9 cellular contexts compared by ENCODE assay signal in the genomic region with DNA sequence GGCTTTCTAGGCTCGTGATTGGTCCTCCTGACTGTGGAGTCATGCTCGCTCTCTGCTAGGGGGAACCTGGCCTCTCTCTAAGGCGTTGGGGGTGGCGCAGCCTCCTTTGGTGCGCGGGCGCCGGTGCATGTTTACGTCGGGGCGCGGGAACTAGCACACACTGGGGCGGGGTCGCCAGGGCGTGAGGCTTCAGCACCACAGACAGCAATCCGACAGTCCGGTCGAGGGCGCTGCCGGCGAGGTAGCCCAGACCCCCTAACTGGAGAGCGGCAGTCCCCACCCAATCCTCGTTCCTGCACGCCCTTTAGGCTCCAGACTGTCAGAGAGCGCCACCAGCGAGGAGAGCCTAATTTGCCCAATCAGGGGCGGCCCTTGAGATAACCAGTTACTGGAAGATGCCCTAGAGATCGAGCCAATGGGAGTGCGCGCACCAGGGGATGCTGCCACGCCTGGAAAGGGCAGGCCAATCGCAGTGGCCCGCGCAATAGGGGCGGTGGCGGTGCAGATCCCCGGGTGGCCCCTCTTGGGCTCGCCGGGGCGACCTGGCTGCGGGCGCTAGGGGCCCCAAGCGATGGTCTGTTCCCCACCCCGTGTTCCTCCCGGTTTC. TPM values are rescaled to one million over a fixed set of nuclear protein-coding genes. Genes with fewer than 3 reads are reported as not detected.
DNase-seq lines count a peak whose midpoint lies in the region; ATAC-seq and TF ChIP-seq lines count a peak whose summit lies in the region.
"Had no signal": no experiment of that assay in that cellular context is flagged by ENCODE, and none has a peak within 500 bp of the region (broad histone marks: within the 10 kb centered on the region; RNA-seq: fewer than 3 reads in every experiment).

No MANE protein-coding gene starts in this region.

- TF ChIP-seq EP300 in SK-N-SH (IDR thresholded peaks at IDR 0.05; ENCODE audit: borderline replicate concordance in 1 of 2, low read depth in 1 of 2, low read length in 1 of 2), result no peak

- TF ChIP-seq RAD21 in SK-N-SH (IDR thresholded peaks at IDR 0.05; ENCODE audit: low read length), result no peak

- no peaks in the 10 kb centered on the region for H3F3A ChIP-seq in SK-N-SH (replicated peaks; ENCODE audit: insufficient read depth)

- H3K27me3 ChIP-seq in H7 (ENCODE audit: control insufficient read depth, insufficient read depth, low read length), result peaks cover 37% of the 10 kb centered on the region
- peaks cover 25% of the 10 kb centered on the region; the same call in 1 of the 2 replicates for H3K27me3 ChIP-seq in SK-N-SH (ENCODE audit: insufficient read depth)
- H3K27me3 ChIP-seq in heart left ventricle, result peaks cover 19 to 59% (median 39%) of the 10 kb centered on the region in 9 donors
- no peaks in the 10 kb centered on the region for H3K27me3 ChIP-seq in aorta (ENCODE audit: control insufficient read depth in 1 of 2, insufficient read depth in 2 of 2, low read length in 1 of 2)

- CTCF ChIA-PET in SK-N-SH (lab: Yijun Ruan, JAX), result interaction anchor here (0.6 to 3.7 kb wide), 65 partner anchors 8 to 344 kb away, joined by 3 to 57 read pairs (median 4); a partner anchor contains a TSS

- intact Hi-C loops in heart left ventricle (cut with DNase I), result loop anchor here in 8 of 10 donors (1.0 to 10.0 kb wide), 8 partner anchors 47 to 190 kb away; a partner anchor contains a TSS
- intact Hi-C loops in aorta (cut with DNase I), result loop anchor here in 1 of 2 donors (5.0 kb wide), 1 partner anchor 190 kb away; no protein-coding TSS in a partner anchor

- H3K9me3 ChIP-seq in SK-N-SH, result no peaks in the 10 kb centered on the region
- no peaks in the 10 kb centered on the region for H3K9me3 ChIP-seq in heart left ventricle
- no peaks in the 10 kb centered on the region for H3K9me3 ChIP-seq in aorta (ENCODE audit: control insufficient read depth, low read length)

- no peaks in the 10 kb centered on the region for H3K79me2 ChIP-seq in SK-N-SH (ENCODE audit: insufficient read depth)

- peak overlapping the region; percentile 39 for H3K4me3 ChIP-seq in H7 (ENCODE audit: insufficient read depth, low read depth, low read length)
- peak overlapping the region; percentile 51 to 66 for H3K4me3 ChIP-seq in SK-N-SH (ENCODE audit: low read depth in 2 of 2, low read length in 1 of 2)
- H3K4me3 ChIP-seq in heart left ventricle, result peak overlapping the region in 11 of 12 donors; percentile 16 to 49 (median 41)
- no peak overlapping the region for H3K4me3 ChIP-seq in aorta (ENCODE audit: low read length in 2 of 2)

- H3K4me3 Mint-ChIP-seq in activated naive CD8-positive, alpha-beta T cell treated with anti-CD3 and anti-CD28 coated beads, Interleukin-2, amount 10 ng/mL, durations not matched to agents 7 days and 5 days, result peak overlapping the region; percentile 74

- H3K9me2 ChIP-seq in SK-N-SH, result no peaks in the 10 kb centered on the region

- H3K36me3 ChIP-seq in H7 (replicated peaks; ENCODE audit: control insufficient read depth, insufficient read depth, low read length), result no peaks in the 10 kb centered on the region
- H3K36me3 ChIP-seq in SK-N-SH (replicated peaks in 1 of 2; ENCODE audit: control insufficient read depth in 1 of 2, insufficient read depth in 2 of 2, low read length in 1 of 2), result no peaks in the 10 kb centered on the region
- H3K36me3 ChIP-seq in heart left ventricle, result peaks cover 0 to 16% (median 0%) of the 10 kb centered on the region in 9 donors
- no peaks in the 10 kb centered on the region for H3K36me3 ChIP-seq in aorta (ENCODE audit: control insufficient read depth in 1 of 2, insufficient read depth in 2 of 2, low read length in 1 of 2)

- H3K4me1 ChIP-seq in SK-N-SH (ENCODE audit: control insufficient read depth in 1 of 2, insufficient read depth in 2 of 2, low read depth in 1 of 2, low read length in 1 of 2) (peaks cover 0 to 19% of the 10 kb centered on the region in 2 experiments; a peak in 1 of 4 replicates), heart left ventricle (peaks cover 0 to 43% (median 22%) of the 10 kb centered on the region in 12 donors), aorta (ENCODE audit: control insufficient read depth in 1 of 2, insufficient read depth in 2 of 2, low read length in 2 of 2) (no peaks in the 10 kb centered on the region)

- no peak overlapping the region for H2AFZ ChIP-seq in SK-N-SH (ENCODE audit: low read depth)

- POLR2A ChIA-PET in SK-N-SH (lab: Yijun Ruan, JAX), result interaction anchor here (0.9 to 2.2 kb wide), 9 partner anchors 31 to 188 kb away, joined by 3 to 15 read pairs (median 7); a partner anchor contains a TSS
- POLR2A ChIA-PET in activated naive CD8-positive, alpha-beta T cell treated with anti-CD3 and anti-CD28 coated beads, Interleukin-2, amount 10 ng/mL, durations not matched to agents 7 days and 5 days (lab: Charles Lee), result interaction anchor here (0.6 to 1.7 kb wide), 14 partner anchors 9 to 201 kb away, joined by 3 to 18 read pairs (median 4); a partner anchor contains a TSS

- H3K9ac ChIP-seq in SK-N-SH, result peak overlapping the region; percentile 36

- no peaks in the 10 kb centered on the region for H4K20me1 ChIP-seq in SK-N-SH (ENCODE audit: insufficient read depth)

- TF ChIP-seq POLR2A in heart left ventricle (IDR thresholded peaks at IDR 0.05), result no peak

- peak overlapping the region in 1 of 2 experiments; percentile 88; a peak in 2 of 4 replicates for H3K27ac ChIP-seq in SK-N-SH (ENCODE audit: low read depth in 2 of 2, low read length in 1 of 2)
- no peak overlapping the region for H3K27ac ChIP-seq in heart left ventricle
- no peak overlapping the region for H3K27ac ChIP-seq in aorta (ENCODE audit: low read depth in 1 of 2, low read length in 2 of 2)

- DNase-seq in Daoy (ENCODE audit: low read depth) (peak; percentile 95), H7 (peak; percentile 95), NCI-H1048 (lab: John Stamatoyannopoulos, UW) (peak; percentile 55), SK-N-SH (peak; percentile 93), heart left ventricle (peak; percentile 70 to 86 (median 74)), pulmonary artery endothelial cell (ENCODE audit: low read depth, low spot score) (peak; percentile 53), aorta (peak; percentile 77 to 88)
- peak; percentile 82 for DNase-seq in activated naive CD8-positive, alpha-beta T cell treated with anti-CD3 and anti-CD28 coated beads, Interleukin-2, amount 10 ng/mL, durations not matched to agents 7 days and 5 days

- peaks cover 13% of the 10 kb centered on the region for H3K4me1 Mint-ChIP-seq in activated naive CD8-positive, alpha-beta T cell treated with anti-CD3 and anti-CD28 coated beads, Interleukin-2, amount 10 ng/mL, durations not matched to agents 7 days and 5 days

- H3K9me3 Mint-ChIP-seq in activated naive CD8-positive, alpha-beta T cell treated with anti-CD3 and anti-CD28 coated beads, Interleukin-2, amount 10 ng/mL, durations not matched to agents 7 days and 5 days, result no peaks in the 10 kb centered on the region

- ATAC-seq in activated naive CD8-positive, alpha-beta T cell treated with anti-CD3 and anti-CD28 coated beads, Interleukin-2, amount 10 ng/mL, durations not matched to agents 7 days and 5 days (ENCODE audit: low read depth), result peak; percentile 85
- ATAC-seq in heart left ventricle, result peak; percentile 34 to 84 (median 79)
- peak; percentile 42 for ATAC-seq in aorta (ENCODE audit: low FRiP score)

- peak overlapping the region; percentile 88 for H3K4me2 ChIP-seq in SK-N-SH

- peaks cover 34% of the 10 kb centered on the region for H3K27me3 Mint-ChIP-seq in activated naive CD8-positive, alpha-beta T cell treated with anti-CD3 and anti-CD28 coated beads, Interleukin-2, amount 10 ng/mL, durations not matched to agents 7 days and 5 days

- no peak for TF ChIP-seq CTCF in SK-N-SH (IDR thresholded peaks at IDR 0.05)
- TF ChIP-seq CTCF in heart left ventricle (IDR thresholded peaks at IDR 0.05), result no peak

- 9% methylated on average over 13 of the region's 45 CpGs for WGBS in SK-N-SH (ENCODE audit: low lambda C conversion rate)
- WGBS in heart left ventricle, 4 donors, result 1 to 5% (median 2%) methylated on average over 32 to 45 of the region's 45 CpGs
- 2% methylated on average over 45 of the region's 45 CpGs for WGBS in aorta, 2 donors

- peak overlapping the region; percentile 73 for H3K27ac Mint-ChIP-seq in activated naive CD8-positive, alpha-beta T cell treated with anti-CD3 and anti-CD28 coated beads, Interleukin-2, amount 10 ng/mL, durations not matched to agents 7 days and 5 days

- H3K36me3 Mint-ChIP-seq in activated naive CD8-positive, alpha-beta T cell treated with anti-CD3 and anti-CD28 coated beads, Interleukin-2, amount 10 ng/mL, durations not matched to agents 7 days and 5 days, result peaks cover 2% of the 10 kb centered on the region

RNA-seq across cellular contexts. Expression of a gene that starts 1.0 kb away (rescaled TPM):
- total RNA-seq in Daoy (2014; rRNA removed; shearing (Covaris generic)), result not detected in 2 replicates
- total RNA-seq in H7 (2014; rRNA removed; shearing (Covaris generic)), result 0.17 and 0.52 TPM in 2 replicates
- 0.48 and 0.68 TPM in 2 replicates for polyA plus RNA-seq in SK-N-SH (2012; rRNA removed)
- polyA plus RNA-seq in SK-N-SH (2012; cell fraction: cytosol; rRNA removed), result 0.67 and 1.5 TPM in 2 replicates
- 1.0 and 1.6 TPM in 2 replicates for polyA plus RNA-seq in SK-N-SH (2012; cell fraction: nucleus; rRNA removed)
- not detected for total RNA-seq in activated naive CD8-positive, alpha-beta T cell treated with anti-CD3 and anti-CD28 coated beads, Interleukin-2, amount 10 ng/mL, durations not matched to agents 7 days and 5 days
- total RNA-seq in heart left ventricle, result under 1 TPM in 8 of 9 donors, not detected in 1; 0.08 to 0.75 (median 0.27) TPM
- polyA plus RNA-seq in heart left ventricle, result under 1 TPM; 0.03 to 0.11 TPM
- total RNA-seq in pulmonary artery endothelial cell, result not detected in 2 replicates
- total RNA-seq in aorta, result not detected
- polyA plus RNA-seq in aorta, result under 1 TPM; 0.13 to 0.56 TPM
- total RNA-seq: mononuclear cell had no signal

RNA-seq across cellular contexts. Expression of a gene that starts 23.8 kb away (rescaled TPM):
- total RNA-seq in Daoy (2014; rRNA removed; shearing (Covaris generic)), result 6.3 and 10.3 TPM in 2 replicates
- total RNA-seq in H7 (2014; rRNA removed; shearing (Covaris generic)), result 8.5 and 9.8 TPM in 2 replicates
- polyA plus RNA-seq in SK-N-SH (2012; rRNA removed), result 14.5 and 14.7 TPM in 2 replicates
- 7.2 and 10.5 TPM in 2 replicates for polyA plus RNA-seq in SK-N-SH (2012; cell fraction: cytosol; rRNA removed)
- 41.9 and 44.2 TPM in 2 replicates for polyA plus RNA-seq in SK-N-SH (2012; cell fraction: nucleus; rRNA removed)
- total RNA-seq in activated naive CD8-positive, alpha-beta T cell treated with anti-CD3 and anti-CD28 coated beads, Interleukin-2, amount 10 ng/mL, durations not matched to agents 7 days and 5 days, result 10 to 100 TPM; 21.1 to 21.8 TPM
- total RNA-seq in heart left ventricle, result 1 to 10 TPM; 2.4 to 5.5 (median 3.8) TPM
- polyA plus RNA-seq in heart left ventricle, result 1 to 10 TPM; 4.0 to 8.9 TPM
- 5.5 and 6.0 TPM in 2 replicates for total RNA-seq in pulmonary artery endothelial cell
- 10 to 100 TPM; 11.4 to 11.6 TPM for total RNA-seq in aorta
- 10 to 100 TPM in 1 of 2 donors, 1 to 10 TPM in 1; 5.4 to 22.5 TPM for polyA plus RNA-seq in aorta

RNA-seq across cellular contexts. Expression of a gene that starts 46.4 kb away (rescaled TPM):
- 83.6 and 85.8 TPM in 2 replicates for total RNA-seq in Daoy (2014; rRNA removed; shearing (Covaris generic))
- total RNA-seq in H7 (2014; rRNA removed; shearing (Covaris generic)), result 97.7 and 108 TPM in 2 replicates
- polyA plus RNA-seq in SK-N-SH (2012; rRNA removed) (198 and 502 TPM in 2 replicates), heart left ventricle (100 to 1,000 TPM in 1 of 2 donors, 10 to 100 TPM in 1; 71.2 to 107 TPM), aorta (100 to 1,000 TPM in 1 of 2 donors, 10 to 100 TPM in 1; 90.2 to 168 TPM)
- 245 and 294 TPM in 2 replicates for polyA plus RNA-seq in SK-N-SH (2012; cell fraction: cytosol; rRNA removed)
- 658 and 734 TPM in 2 replicates for polyA plus RNA-seq in SK-N-SH (2012; cell fraction: nucleus; rRNA removed)
- 100 to 1,000 TPM; 297 to 310 TPM for total RNA-seq in activated naive CD8-positive, alpha-beta T cell treated with anti-CD3 and anti-CD28 coated beads, Interleukin-2, amount 10 ng/mL, durations not matched to agents 7 days and 5 days
- total RNA-seq in heart left ventricle (100 to 1,000 TPM in 6 of 9 donors, 10 to 100 TPM in 3; 69.3 to 210 (median 120) TPM), pulmonary artery endothelial cell (154 and 185 TPM in 2 replicates), aorta (100 to 1,000 TPM; 168 to 207 TPM)

RNA-seq across cellular contexts. Expression of a gene that starts 47.0 kb away (rescaled TPM):
- total RNA-seq in Daoy (2014; rRNA removed; shearing (Covaris generic)), result not detected in 2 replicates
- total RNA-seq in H7 (2014; rRNA removed; shearing (Covaris generic)), result 0.66 and 1.4 TPM in 2 replicates
- 3.2 and 4.2 TPM in 2 replicates for polyA plus RNA-seq in SK-N-SH (2012; rRNA removed)
- 2.1 and 2.3 TPM in 2 replicates for polyA plus RNA-seq in SK-N-SH (2012; cell fraction: cytosol; rRNA removed)
- polyA plus RNA-seq in SK-N-SH (2012; cell fraction: nucleus; rRNA removed), result 6.9 and 7.8 TPM in 2 replicates
- total RNA-seq in activated naive CD8-positive, alpha-beta T cell treated with anti-CD3 and anti-CD28 coated beads, Interleukin-2, amount 10 ng/mL, durations not matched to agents 7 days and 5 days, result not detected
- under 1 TPM in 7 of 9 donors, not detected in 2; 0.18 to 0.69 (median 0.31) TPM for total RNA-seq in heart left ventricle
- polyA plus RNA-seq in heart left ventricle, result under 1 TPM; 0.37 to 0.84 TPM
- total RNA-seq in pulmonary artery endothelial cell, result 0.13 and 0.18 TPM in 2 replicates
- 1 to 10 TPM in 1 of 2 donors, under 1 TPM in 1; 0.49 to 1.8 TPM for total RNA-seq in aorta
- 1 to 10 TPM; 1.4 to 2.6 TPM for polyA plus RNA-seq in aorta
- total RNA-seq: mononuclear cell had no signal

RNA-seq across cellular contexts. Expression of a gene that starts 47.1 kb away (rescaled TPM):
- total RNA-seq in Daoy (2014; rRNA removed; shearing (Covaris generic)), result 66.3 and 96.0 TPM in 2 replicates
- 72.4 and 77.5 TPM in 2 replicates for total RNA-seq in H7 (2014; rRNA removed; shearing (Covaris generic))
- polyA plus RNA-seq in SK-N-SH (2012; rRNA removed) (35.6 and 43.8 TPM in 2 replicates), heart left ventricle (100 to 1,000 TPM; 157 to 242 TPM), aorta (10 to 100 TPM; 39.9 to 72.5 TPM)
- 20.7 and 27.9 TPM in 2 replicates for polyA plus RNA-seq in SK-N-SH (2012; cell fraction: cytosol; rRNA removed)
- 72.2 and 94.5 TPM in 2 replicates for polyA plus RNA-seq in SK-N-SH (2012; cell fraction: nucleus; rRNA removed)
- total RNA-seq in activated naive CD8-positive, alpha-beta T cell treated with anti-CD3 and anti-CD28 coated beads, Interleukin-2, amount 10 ng/mL, durations not matched to agents 7 days and 5 days, result 10 to 100 TPM; 34.7 to 37.1 TPM
- total RNA-seq in heart left ventricle (100 to 1,000 TPM in 8 of 9 donors, 10 to 100 TPM in 1; 69.7 to 207 (median 131) TPM), pulmonary artery endothelial cell (34.9 and 55.2 TPM in 2 replicates), aorta (10 to 100 TPM; 27.7 to 27.8 TPM)

Comparison
In these comparisons a context has a peak if more than half of its experiments do, and no peak if none do; other contexts are left out.
1. H3K4me3 ChIP-seq: peak in H7 (single experiment), SK-N-SH (2 of 2) and heart left ventricle (11 of 12); none in aorta (0 of 2).
2. Peak in every context shown above with its lines, with median percentiles within 50 percentile points of each other: DNase-seq and ATAC-seq.